Comparison of ENCODE assay signal across 20 cellular contexts in the genomic region with DNA sequence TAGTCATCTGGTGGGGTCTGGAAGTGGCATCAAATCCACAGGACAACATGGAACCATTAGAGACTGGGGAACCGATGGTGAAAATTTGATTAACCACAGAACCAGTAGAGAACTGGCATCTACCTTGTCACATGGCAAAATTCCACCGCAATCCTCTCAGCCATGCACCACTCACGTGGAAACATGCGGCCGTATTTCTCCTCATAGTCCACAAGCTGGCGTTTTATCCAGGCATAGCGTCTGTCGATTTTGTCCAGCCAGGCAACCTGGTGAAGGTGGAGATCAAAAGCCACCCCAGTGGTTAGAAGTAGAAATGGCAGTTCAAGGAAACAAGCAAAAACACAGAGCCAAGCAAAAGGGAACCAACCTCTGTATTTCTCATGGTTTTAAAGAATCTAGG.
"Had no signal": no experiment of that assay in that cellular context is flagged by ENCODE, and none has a peak within 500 bp of the region (broad histone marks: within the 10 kb centered on the region; RNA-seq: fewer than 3 reads in every experiment).

No MANE protein-coding gene starts in this region.

- H3K9me3 ChIP-seq: left lung, spleen, suprapubic skin, transverse colon had no signal

- H3K27me3 ChIP-seq: left lung, neural progenitor cell, spleen, suprapubic skin, transverse colon had no signal

- H3K9ac ChIP-seq: neural progenitor cell had no signal

- DNase-seq: activated CD4-positive, alpha-beta T cell treated with anti-CD3 and anti-CD28 coated beads for 36 hours; activated CD4-positive, alpha-beta T cell treated with anti-CD3 and anti-CD28 coated beads, Interleukin-2, amount 50 U/mL, for 4 hours; activated CD8-positive, alpha-beta memory T cell treated with anti-CD3 and anti-CD28 coated beads for 24 hours; activated CD8-positive, alpha-beta memory T cell treated with anti-CD3 and anti-CD28 coated beads, Interleukin-2, amount 50 U/mL, for 4 hours; activated naive CD4-positive, alpha-beta T cell treated with Interleukin-2 at 50 U/mL for 16 hours; activated naive CD8-positive, alpha-beta T cell treated with anti-CD3 and anti-CD28 coated beads, Interleukin-2, amount 10 ng/mL, durations not matched to agents 7 days and 5 days; activated T-cell treated with anti-CD3 and anti-CD28 coated beads, Interleukin-2, amount 50 U/mL, for 4 hours; amniotic stem cell; left lung; naive thymus-derived CD4-positive, alpha-beta T cell; spleen; stimulated activated naive CD8-positive, alpha-beta T cell treated with anti-CD3 and anti-CD28 coated beads, Interleukin-15, amount 100 ng/mL, for 72 hours; T-helper 1 cell; T-helper 9 cell; transverse colon had no signal

- H3K27ac Mint-ChIP-seq: activated CD4-positive, alpha-beta T cell treated with anti-CD3 and anti-CD28 coated beads for 36 hours; activated naive CD8-positive, alpha-beta T cell treated with anti-CD3 and anti-CD28 coated beads, Interleukin-2, amount 10 ng/mL, durations not matched to agents 7 days and 5 days; activated T-helper 2 cell treated with anti-CD3 and anti-CD28 coated beads, Interferon-gamma antibody, Interleukin-2, Interleukin-4, amounts not matched to agents 10 μg/mL and 5 μg/mL and 100 μg/mL, durations not matched to agents 14 hours and 24 hours and 36 hours; neural progenitor cell; WTC11 had no signal

- H3K9me3 Mint-ChIP-seq: activated naive CD8-positive, alpha-beta T cell treated with anti-CD3 and anti-CD28 coated beads, Interleukin-2, amount 10 ng/mL, durations not matched to agents 7 days and 5 days; activated T-cell treated with anti-CD3 and anti-CD28 coated beads, Interleukin-2, amount 50 U/mL, for 4 hours; activated T-helper 2 cell treated with anti-CD3 and anti-CD28 coated beads, Interferon-gamma antibody, Interleukin-2, Interleukin-4, amounts not matched to agents 10 μg/mL and 5 μg/mL and 100 μg/mL, durations not matched to agents 14 hours and 24 hours and 36 hours; naive thymus-derived CD4-positive, alpha-beta T cell; neural progenitor cell; stimulated activated naive CD8-positive, alpha-beta T cell treated with anti-CD3 and anti-CD28 coated beads, Interleukin-15, amount 100 ng/mL, for 72 hours; WTC11 had no signal

- H3K4me1 ChIP-seq: neural progenitor cell, suprapubic skin had no signal

- H3K27me3 Mint-ChIP-seq: activated CD4-positive, alpha-beta T cell treated with anti-CD3 and anti-CD28 coated beads for 36 hours; activated naive CD8-positive, alpha-beta T cell treated with anti-CD3 and anti-CD28 coated beads, Interleukin-2, amount 10 ng/mL, durations not matched to agents 7 days and 5 days; naive thymus-derived CD4-positive, alpha-beta T cell; stimulated activated naive CD8-positive, alpha-beta T cell treated with anti-CD3 and anti-CD28 coated beads, Interleukin-15, amount 100 ng/mL, for 72 hours had no signal

- H3K4me3 Mint-ChIP-seq: activated CD4-positive, alpha-beta T cell treated with anti-CD3 and anti-CD28 coated beads for 36 hours; activated naive CD8-positive, alpha-beta T cell treated with anti-CD3 and anti-CD28 coated beads, Interleukin-2, amount 10 ng/mL, durations not matched to agents 7 days and 5 days; activated T-cell treated with anti-CD3 and anti-CD28 coated beads, Interleukin-2, amount 50 U/mL, for 4 hours; naive thymus-derived CD4-positive, alpha-beta T cell; neural progenitor cell; stimulated activated naive CD8-positive, alpha-beta T cell treated with anti-CD3 and anti-CD28 coated beads, Interleukin-15, amount 100 ng/mL, for 72 hours; WTC11 had no signal

- H3K27ac ChIP-seq: left lung, neural progenitor cell, suprapubic skin, transverse colon had no signal

- H3K4me1 Mint-ChIP-seq: WTC11 had no signal

- H3K4me3 ChIP-seq: left lung, lung, neural progenitor cell, spleen, suprapubic skin, transverse colon had no signal

- H3K36me3 ChIP-seq: neural progenitor cell had no signal
